In genomic region chr2:60641866-60642788, GRCh38 we compare ENCODE assay signal across 8 cellular contexts.
DNase-seq lines count a peak whose midpoint lies in the region; ATAC-seq and TF ChIP-seq lines count a peak whose summit lies in the region.

No MANE protein-coding gene starts in this region.

- H3K27me3 ChIP-seq in adipocyte (replicated peaks; ENCODE audit: control insufficient read depth, insufficient read depth, low read length) (peaks cover 20% of the 10 kb centered on the region), right atrium auricular region (no peaks in the 10 kb centered on the region)

- no peak overlapping the region for H3K27ac ChIP-seq in right atrium auricular region

- H3K4me3 ChIP-seq in HFF-Myc (replicated peaks; ENCODE audit: low read depth, low read length) (no peak overlapping the region), adipocyte (ENCODE audit: low read length) (no peak overlapping the region), right atrium auricular region (no peak overlapping the region)

- no peak for ATAC-seq in GM18520 (IDR thresholded peaks at IDR 0.05; ENCODE audit: unreplicated experiment)

- H3K36me3 ChIP-seq in adipocyte (ENCODE audit: control insufficient read depth, insufficient read depth, low read length, severe bottlenecking): no peaks in the 10 kb centered on the region
- H3K36me3 ChIP-seq in right atrium auricular region: no peaks in the 10 kb centered on the region

- H3K9ac ChIP-seq in adipocyte (ENCODE audit: low read length): no peak overlapping the region

- H3K4me1 ChIP-seq in adipocyte (ENCODE audit: control insufficient read depth, insufficient read depth, low read length) (no peaks in the 10 kb centered on the region), right atrium auricular region (no peaks in the 10 kb centered on the region)

- no peaks in the 10 kb centered on the region for H3K9me3 ChIP-seq in adipocyte (ENCODE audit: control insufficient read depth, low read length)
- H3K9me3 ChIP-seq in right atrium auricular region: no peaks in the 10 kb centered on the region

- peak; percentile 28 for DNase-seq in SKM-1 treated with dmso at 0.1 percent for 144 hours (lab: John Stamatoyannopoulos, UW; ENCODE audit: unreplicated experiment)
- DNase-seq in SKM-1 (lab: John Stamatoyannopoulos, UW; ENCODE audit: unreplicated experiment): no peak
- peak; percentile 45 for DNase-seq in HFF-Myc (ENCODE audit: extremely low read depth, low read depth)
- DNase-seq in NCI-H2227 treated with DMSO at 0.1 percent for 48 hours (lab: John Stamatoyannopoulos, UW): peak; percentile 40
- DNase-seq in adipocyte (ENCODE audit: low read depth): peak; percentile 77
- DNase-seq in right atrium auricular region (ENCODE audit: low spot score): no peak
- DNase-seq in stimulated activated CD4-positive, alpha-beta T cell treated with anti-CD3 and anti-CD28 coated beads, Interleukin-2, amount 100 ng/mL, for 24 hours: peak; percentile 21 to 35

- TF ChIP-seq CTCF in HFF-Myc (IDR thresholded peaks at IDR 0.05; ENCODE audit: low read depth, low read length, missing control alignments) (peak; percentile 77), right atrium auricular region (IDR thresholded peaks at IDR 0.05) (peak; percentile 55 to 79)

Comparison
In these comparisons a context has a peak if more than half of its experiments do, and no peak if none do; other contexts are left out.
1. DNase-seq: peak in SKM-1 treated with dmso at 0.1 percent for 144 hours (single experiment), HFF-Myc (single experiment), NCI-H2227 treated with DMSO at 0.1 percent for 48 hours (single experiment), adipocyte (single experiment) and stimulated activated CD4-positive, alpha-beta T cell treated with anti-CD3 and anti-CD28 coated beads, Interleukin-2, amount 100 ng/mL, for 24 hours (2 of 2); none in SKM-1 (single experiment) and right atrium auricular region (single experiment).